ENCODE assay signal across 12 cellular contexts in the genomic region with DNA sequence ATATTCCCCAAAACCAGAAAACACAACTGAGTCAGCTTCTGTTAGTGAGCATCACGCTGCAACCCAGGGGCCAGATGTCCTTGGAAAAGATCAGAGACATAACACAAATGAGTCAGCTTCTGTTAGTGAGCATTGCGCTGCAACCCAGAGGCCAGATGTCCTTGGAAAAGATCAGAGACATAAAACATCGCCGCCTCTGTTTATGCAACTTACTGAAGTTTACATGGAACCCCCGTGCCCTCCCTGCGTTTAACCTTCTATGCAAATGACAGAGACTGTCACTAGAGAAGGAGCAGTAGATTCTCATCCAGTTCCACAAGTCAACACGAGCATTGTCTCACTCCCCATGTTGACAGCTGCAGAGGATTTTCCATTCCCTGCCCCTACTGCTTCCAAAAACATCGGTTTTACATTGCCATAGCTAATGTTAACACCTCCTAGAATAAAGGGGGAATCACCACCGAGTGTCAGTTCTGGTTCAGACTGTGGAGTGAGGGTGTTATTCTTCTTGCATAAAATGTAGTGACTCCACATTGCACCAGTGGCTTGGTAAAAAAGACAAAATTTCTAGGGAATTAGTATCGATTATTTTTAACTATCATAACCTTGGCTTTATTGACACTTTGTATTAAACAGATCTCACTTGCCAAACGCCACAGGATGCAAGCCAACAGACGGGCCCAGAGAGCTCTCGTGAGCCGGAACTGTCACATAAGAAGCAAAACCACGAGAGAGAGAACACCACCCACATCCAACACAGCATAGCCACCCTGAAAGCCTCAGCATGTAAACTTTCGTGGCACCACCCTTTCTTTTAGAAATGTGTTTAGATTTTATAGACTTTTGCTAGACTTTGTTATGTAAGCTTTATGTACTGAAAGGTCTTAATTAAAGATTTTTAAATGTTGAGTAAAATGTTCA.
DNase-seq lines count a peak whose midpoint lies in the region; ATAC-seq, FAIRE-seq and TF ChIP-seq lines count a peak whose summit lies in the region.
"Had no signal": no experiment of that assay in that cellular context is flagged by ENCODE, and none has a peak within 500 bp of the region (broad histone marks: within the 10 kb centered on the region; RNA-seq: fewer than 3 reads in every experiment).

No MANE protein-coding gene starts in this region.

- no peak overlapping the region for H3K27ac ChIP-seq in CD8-positive, alpha-beta memory T cell (ENCODE audit: low read depth, low read length)
- H3K27ac ChIP-seq in pancreas: no peak overlapping the region

- H3K9me3 ChIP-seq in CD8-positive, alpha-beta memory T cell (ENCODE audit: low read length): no peaks in the 10 kb centered on the region
- no peaks in the 10 kb centered on the region for H3K9me3 ChIP-seq in pancreas

- ATAC-seq in pancreas: peak in 3 of 4 donors; percentile 41 to 54 (median 50)
- no peak for ATAC-seq in GM21360 (IDR thresholded peaks at IDR 0.05; ENCODE audit: unreplicated experiment)

- H3K4me1 Mint-ChIP-seq in CD8-positive, alpha-beta memory T cell: peaks cover 32 to 52% (median 50%) of the 10 kb centered on the region in 3 donors
- H3K4me1 Mint-ChIP-seq: memory B cell had no signal

- H3K4me3 Mint-ChIP-seq in CD8-positive, alpha-beta memory T cell: peak overlapping the region; percentile 35 to 81 (median 64)
- H3K4me3 Mint-ChIP-seq: dendritic cell treated with granulocyte-macrophage colony-stimulating factor and Interleukin-4, amounts not matched to agents 40 ng/mL and 50 ng/mL, for 4 days; memory B cell had no signal

- TF ChIP-seq CTCF in pancreas (IDR thresholded peaks at IDR 0.05): no peak

- H3K27me3 ChIP-seq in CD8-positive, alpha-beta memory T cell (ENCODE audit: insufficient read depth, low read length, poor library complexity, severe bottlenecking): no peaks in the 10 kb centered on the region
- no peaks in the 10 kb centered on the region for H3K27me3 ChIP-seq in pancreas

- peaks cover 32% of the 10 kb centered on the region for H3K4me1 ChIP-seq in CD8-positive, alpha-beta memory T cell (ENCODE audit: insufficient read depth, low read length)
- H3K4me1 ChIP-seq in pancreas: peaks cover 0 to 10% (median 8%) of the 10 kb centered on the region in 3 donors

- POLR2A ChIA-PET in CD8-positive, alpha-beta memory T cell (lab: Charles Lee): interaction anchor here (0.6 to 2.4 kb wide), 3 partner anchors 17 to 607 kb away, joined by 3 to 6 read pairs (median 3); no protein-coding TSS in a partner anchor

- peak overlapping the region; percentile 38 for H3K4me3 ChIP-seq in CD8-positive, alpha-beta memory T cell (ENCODE audit: low read length)
- H3K4me3 ChIP-seq in pancreas: no peak overlapping the region

- H3K9me3 Mint-ChIP-seq in CD8-positive, alpha-beta memory T cell: no peaks in the 10 kb centered on the region
- H3K9me3 Mint-ChIP-seq: dendritic cell treated with granulocyte-macrophage colony-stimulating factor and Interleukin-4, amounts not matched to agents 40 ng/mL and 50 ng/mL, for 4 days; memory B cell had no signal

- H3K36me3 ChIP-seq in CD8-positive, alpha-beta memory T cell (ENCODE audit: insufficient read depth, low read length): no peaks in the 10 kb centered on the region
- H3K36me3 ChIP-seq in pancreas: no peaks in the 10 kb centered on the region

- FAIRE-seq in pancreas (lab: Jason Lieb, UNC): no peak

- WGBS in pancreas, 2 donors: 28 to 33% methylated on average over 16 of the region's 16 CpGs

- intact Hi-C loops in pancreas (cut with DNase I): no loop called here

- CTCF ChIA-PET in CD8-positive, alpha-beta memory T cell (lab: Charles Lee): interaction anchor here (1.4 kb wide), 2 partner anchors 11 to 17 kb away, joined by 4 to 6 read pairs; no protein-coding TSS in a partner anchor

- H3K36me3 Mint-ChIP-seq in CD8-positive, alpha-beta memory T cell: no peaks in the 10 kb centered on the region
- H3K36me3 Mint-ChIP-seq: memory B cell had no signal

- peak overlapping the region; percentile 22 to 82 (median 57) for H3K27ac Mint-ChIP-seq in CD8-positive, alpha-beta memory T cell
- H3K27ac Mint-ChIP-seq: dendritic cell treated with granulocyte-macrophage colony-stimulating factor and Interleukin-4, amounts not matched to agents 40 ng/mL and 50 ng/mL, for 4 days; memory B cell had no signal

- DNase-seq in CD8-positive, alpha-beta memory T cell: peak; percentile 21 to 75 (median 67)
- DNase-seq in T follicular helper cell (ENCODE audit: low read depth) (peak; percentile 14), pancreas (no peak), NCI-H748 treated with DMSO at 0.1 percent for 48 hours (lab: John Stamatoyannopoulos, UW) (no peak), SHP77 treated with DMSO at 0.1 percent for 48 hours (lab: John Stamatoyannopoulos, UW) (no peak), NOMO-1 treated with dmso at 0.1 percent for 144 hours (lab: John Stamatoyannopoulos, UW; ENCODE audit: unreplicated experiment) (no peak)
- DNase-seq in activated gamma-delta T cell treated with anti-CD3 and anti-CD28 coated beads, Interleukin-2, amount 50 U/mL, for 16 hours (ENCODE audit: low read depth): peak; percentile 22
- DNase-seq: DMS79, KBM-7 had no signal

- no peaks in the 10 kb centered on the region for H3K27me3 Mint-ChIP-seq in CD8-positive, alpha-beta memory T cell
- H3K27me3 Mint-ChIP-seq: dendritic cell treated with granulocyte-macrophage colony-stimulating factor and Interleukin-4, amounts not matched to agents 40 ng/mL and 50 ng/mL, for 4 days had no signal

Comparison
In these comparisons a context has a peak if more than half of its experiments do, and no peak if none do; other contexts are left out.
1. DNase-seq: peak in CD8-positive, alpha-beta memory T cell (5 of 5), T follicular helper cell (single experiment) and activated gamma-delta T cell treated with anti-CD3 and anti-CD28 coated beads, Interleukin-2, amount 50 U/mL, for 16 hours (single experiment); none in pancreas (0 of 6), NCI-H748 treated with DMSO at 0.1 percent for 48 hours (single experiment), SHP77 treated with DMSO at 0.1 percent for 48 hours (single experiment) and NOMO-1 treated with dmso at 0.1 percent for 144 hours (single experiment).